Comparison of ENCODE assay signal across 8 cellular contexts in the genomic region with DNA sequence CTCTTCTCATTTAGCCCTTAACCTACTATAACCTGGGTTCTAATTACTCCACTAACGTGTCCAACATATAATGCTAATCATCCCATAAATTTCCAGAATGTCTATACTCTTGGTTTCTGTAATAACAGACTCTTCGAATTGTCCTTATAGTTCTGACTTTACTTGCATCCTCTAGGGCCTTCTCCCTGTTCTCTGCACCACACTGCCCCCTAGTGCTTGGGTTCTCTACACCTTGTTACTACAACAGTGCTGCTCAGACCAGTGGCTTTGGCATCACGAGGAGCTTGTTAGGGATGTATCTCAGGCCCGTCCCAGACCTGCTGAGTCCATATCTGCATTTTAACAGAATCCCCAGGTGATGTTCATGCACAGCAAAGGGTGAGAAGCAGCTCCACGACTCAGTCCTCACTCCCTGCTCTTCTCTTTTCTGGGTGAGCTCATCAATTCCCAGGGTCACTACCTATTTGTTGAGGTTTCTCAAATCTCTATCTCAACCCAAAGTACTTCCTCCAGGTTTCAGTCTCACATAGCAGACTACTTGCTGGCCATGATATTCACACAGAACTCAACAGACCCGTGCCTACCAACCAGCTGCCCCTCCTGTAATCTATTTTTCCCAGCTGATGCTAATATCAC. TPM values are rescaled to one million over a fixed set of nuclear protein-coding genes. Genes with fewer than 3 reads are reported as not detected.
A peak's percentile ranks its signal among the peaks of the same experiment; 100 is the strongest.
DNase-seq lines count a peak whose midpoint lies in the region; ATAC-seq and TF ChIP-seq lines count a peak whose summit lies in the region.

No MANE protein-coding gene starts in this region.

- peaks cover 0 to 3% (median 0%) of the 10 kb centered on the region in 45 donors for H3K27me3 ChIP-seq in dorsolateral prefrontal cortex

- POLR2A ChIA-PET in activated CD4-positive, alpha-beta T cell treated with anti-CD3 and anti-CD28 coated beads, Interleukin-2, amount 10 ng/mL, durations not matched to agents 7 days and 5 days (lab: Charles Lee) = no interaction called here

- intact Hi-C loops in dorsolateral prefrontal cortex (cut with DNase I) = loop anchor here in 1 of 2 donors (5.0 to 10.0 kb wide), 2 partner anchors 942 to 1150 kb away; partner anchors contain the start of gene LRATD1

- H3K4me3 Mint-ChIP-seq in activated CD4-positive, alpha-beta T cell treated with anti-CD3 and anti-CD28 coated beads, Interleukin-2, amount 10 ng/mL, durations not matched to agents 7 days and 5 days = no peak overlapping the region

- H3K27ac ChIP-seq in dorsolateral prefrontal cortex = no peak overlapping the region

- peak; percentile 46 to 87 (median 78) for TF ChIP-seq CTCF in dorsolateral prefrontal cortex (IDR thresholded peaks at IDR 0.05 in 54 of 56, conservative IDR thresholded peaks at IDR 0.05 in 2 of 56; ENCODE audit: low read depth in 1 of 56, partially characterized antibody in 56 of 56)

- H3K27me3 Mint-ChIP-seq in activated CD4-positive, alpha-beta T cell treated with anti-CD3 and anti-CD28 coated beads, Interleukin-2, amount 10 ng/mL, durations not matched to agents 7 days and 5 days = no peaks in the 10 kb centered on the region

- peak; percentile 61 for DNase-seq in COLO829 (ENCODE audit: low spot score)
- DNase-seq in NCI-H526 treated with DMSO at 0.1 percent for 48 hours (lab: John Stamatoyannopoulos, UW) = peak; percentile 100
- peak; percentile 94 for DNase-seq in activated CD4-positive, alpha-beta T cell treated with anti-CD3 and anti-CD28 coated beads, Interleukin-2, amount 10 ng/mL, durations not matched to agents 7 days and 5 days
- peak; percentile 61 to 93 (median 86) for DNase-seq in dorsolateral prefrontal cortex
- DNase-seq in medulla oblongata (ENCODE audit: extremely low spot score) = peak; percentile 95
- DNase-seq in stimulated activated CD8-positive, alpha-beta memory T cell treated with anti-CD3 and anti-CD28 coated beads, Interleukin-2, amount 100 ng/mL, for 48 hours (ENCODE audit: low read depth in 2 of 2) = peak; percentile 80 to 88

- CTCF ChIA-PET in activated CD4-positive, alpha-beta T cell treated with anti-CD3 and anti-CD28 coated beads, Interleukin-2, amount 10 ng/mL, durations not matched to agents 7 days and 5 days (lab: Charles Lee) = interaction anchor here (1.0 to 2.1 kb wide), 9 partner anchors 9 to 676 kb away, joined by 4 to 12 read pairs (median 7); partner anchors contain the start of gene NBAS

- H3K4me1 Mint-ChIP-seq in activated CD4-positive, alpha-beta T cell treated with anti-CD3 and anti-CD28 coated beads, Interleukin-2, amount 10 ng/mL, durations not matched to agents 7 days and 5 days = no peaks in the 10 kb centered on the region

- no peak overlapping the region for H3K4me3 ChIP-seq in dorsolateral prefrontal cortex

- H3K9me3 Mint-ChIP-seq in activated CD4-positive, alpha-beta T cell treated with anti-CD3 and anti-CD28 coated beads, Interleukin-2, amount 10 ng/mL, durations not matched to agents 7 days and 5 days = no peaks in the 10 kb centered on the region

- ATAC-seq in GM19463 (IDR thresholded peaks at IDR 0.05; ENCODE audit: unreplicated experiment) (peak; percentile 95), HG03520 (IDR thresholded peaks at IDR 0.05; ENCODE audit: unreplicated experiment) (peak; percentile 96)

- H3K36me3 Mint-ChIP-seq in activated CD4-positive, alpha-beta T cell treated with anti-CD3 and anti-CD28 coated beads, Interleukin-2, amount 10 ng/mL, durations not matched to agents 7 days and 5 days (ENCODE audit: low read depth) = no peaks in the 10 kb centered on the region

- H3K27ac Mint-ChIP-seq in activated CD4-positive, alpha-beta T cell treated with anti-CD3 and anti-CD28 coated beads, Interleukin-2, amount 10 ng/mL, durations not matched to agents 7 days and 5 days = no peak overlapping the region

RNA-seq across cellular contexts. Expression of gene DDX1, which starts 14.5 kb away (rescaled TPM):
- 10 to 100 TPM; 64.1 to 65.7 TPM for total RNA-seq in activated CD4-positive, alpha-beta T cell treated with anti-CD3 and anti-CD28 coated beads, Interleukin-2, amount 10 ng/mL, durations not matched to agents 7 days and 5 days
- total RNA-seq in dorsolateral prefrontal cortex = 100 to 1,000 TPM in 92 of 120 experiments, 10 to 100 TPM in 28; 55.0 to 151 (median 117) TPM

RNA-seq across cellular contexts. Expression of gene NBAS, which starts 16.1 kb away (rescaled TPM):
- total RNA-seq in activated CD4-positive, alpha-beta T cell treated with anti-CD3 and anti-CD28 coated beads, Interleukin-2, amount 10 ng/mL, durations not matched to agents 7 days and 5 days = 10 to 100 TPM; 33.0 to 36.5 TPM
- total RNA-seq in dorsolateral prefrontal cortex = 10 to 100 TPM; 54.5 to 99.1 (median 74.0) TPM
